In the genomic region with DNA sequence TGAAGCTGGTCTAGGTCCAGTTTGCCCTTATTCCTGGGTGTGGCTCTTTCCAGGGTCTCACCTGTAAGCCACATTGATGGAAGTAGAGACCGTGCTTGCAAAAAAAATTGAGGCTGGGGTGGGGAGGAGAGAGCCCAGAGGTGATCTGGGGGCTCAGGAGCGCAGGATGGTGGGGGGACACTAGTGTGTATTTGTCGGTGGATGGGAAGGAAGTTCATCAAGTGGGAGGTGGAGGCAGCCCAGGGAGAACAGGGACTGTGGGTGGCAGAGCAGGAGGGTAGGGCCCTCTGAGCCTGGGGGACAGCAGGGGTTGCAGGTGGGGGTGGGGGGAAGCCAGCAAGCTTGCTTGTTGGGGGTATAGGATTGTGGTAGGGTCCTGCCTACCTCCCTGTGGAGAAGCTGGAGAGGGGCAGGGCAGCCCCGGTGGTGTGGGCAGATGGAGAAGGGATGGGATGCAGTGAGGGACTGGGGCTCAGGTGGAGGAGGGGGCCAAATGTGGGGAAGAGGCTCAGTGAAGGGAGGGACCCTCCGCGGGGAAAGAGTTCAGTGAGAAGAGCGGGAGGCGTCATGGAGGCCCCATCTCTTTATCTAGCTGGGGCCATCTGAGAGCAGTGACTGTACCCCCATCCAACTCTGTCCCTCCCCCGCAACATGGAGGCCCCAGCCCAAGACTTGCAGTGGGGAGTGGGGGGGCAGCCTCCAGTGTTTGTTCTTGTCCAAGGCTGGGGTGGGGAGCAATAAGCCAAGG, we compare ENCODE assay signal across 28 cellular contexts. TPM values are rescaled to one million over a fixed set of nuclear protein-coding genes. Genes with fewer than 3 reads are reported as not detected.
DNase-seq lines count a peak whose midpoint lies in the region; ATAC-seq and TF ChIP-seq lines count a peak whose summit lies in the region.
"Had no signal": no experiment of that assay in that cellular context is flagged by ENCODE, and none has a peak within 500 bp of the region (broad histone marks: within the 10 kb centered on the region; RNA-seq: fewer than 3 reads in every experiment).

No MANE protein-coding gene starts in this region.

- no peak overlapping the region for H2BK5ac ChIP-seq in neuronal stem cell (ENCODE audit: low read length)

- H3K27me3 ChIP-seq in neuronal stem cell (ENCODE audit: control insufficient read depth in 3 of 3, insufficient read depth in 3 of 3, low read depth in 1 of 3, low read length in 3 of 3) (peaks cover 0 to 24% (median 0%) of the 10 kb centered on the region in 3 experiments), transverse colon (no peaks in the 10 kb centered on the region), body of pancreas (no peaks in the 10 kb centered on the region)
- H3K27me3 ChIP-seq: stomach, upper lobe of left lung had no signal

- TF ChIP-seq CTCF in GM13977 (IDR thresholded peaks at IDR 0.05; ENCODE audit: extremely low read depth, insufficient read depth, missing control alignments) (no peak), coronary artery (IDR thresholded peaks at IDR 0.05) (no peak), transverse colon (IDR thresholded peaks at IDR 0.05) (no peak), body of pancreas (IDR thresholded peaks at IDR 0.05) (no peak)

- H3K27ac ChIP-seq in coronary artery, result peak overlapping the region; percentile 58 to 85
- no peak overlapping the region for H3K27ac ChIP-seq in neuronal stem cell (replicated peaks; ENCODE audit: low read length)
- H3K27ac ChIP-seq in transverse colon, result peak overlapping the region in 3 of 4 donors; percentile 33 to 72 (median 53)
- H3K27ac ChIP-seq in body of pancreas, result no peak overlapping the region
- H3K27ac ChIP-seq: C4-2B, HL-60, PC-9, stomach, upper lobe of left lung, VCaP had no signal

- no peak overlapping the region for H3K4ac ChIP-seq in neuronal stem cell (ENCODE audit: low read length)

- no peaks in the 10 kb centered on the region for H3K4me1 Mint-ChIP-seq in activated naive CD4-positive, alpha-beta T cell treated with anti-CD3 and anti-CD28 coated beads for 36 hours (ENCODE audit: low read depth)

- H3K18ac ChIP-seq in neuronal stem cell (ENCODE audit: low read length), result peak overlapping the region; percentile 66

- H3K9ac ChIP-seq in neuronal stem cell (ENCODE audit: low read depth, low read length, poor library complexity), result peak overlapping the region; percentile 3

- in situ Hi-C loops in GM13977 (cut with MboI; ENCODE audit: low pct_unique_long_range_greater_than_20kb, low sequenced_read_pairs, unreplicated experiment) (no loop called here), transverse colon (cut with MboI; ENCODE audit: low pct_ligation_motif_present in 1 of 4, low pct_unique_long_range_greater_than_20kb in 1 of 4, low sequenced_read_pairs in 3 of 4) (no loop called here)

- H3K4me1 ChIP-seq in neuronal stem cell (ENCODE audit: control insufficient read depth in 2 of 2, insufficient read depth in 1 of 2, low read depth in 1 of 2, low read length in 2 of 2) (peaks cover 4 to 13% of the 10 kb centered on the region in 2 donors), transverse colon (peaks cover 0 to 12% (median 11%) of the 10 kb centered on the region in 4 donors), body of pancreas (no peaks in the 10 kb centered on the region)
- H3K4me1 ChIP-seq: upper lobe of left lung had no signal

- H3K4me3 ChIP-seq in coronary artery, result no peak overlapping the region
- no peak overlapping the region for H3K4me3 ChIP-seq in neuronal stem cell (ENCODE audit: low read length in 2 of 2)
- H3K4me3 ChIP-seq in transverse colon, result no peak overlapping the region
- H3K4me3 ChIP-seq in body of pancreas, result no peak overlapping the region
- H3K4me3 ChIP-seq: lung, PC-9, stomach, upper lobe of left lung had no signal

- no peak for TF ChIP-seq EP300 in transverse colon (IDR thresholded peaks at IDR 0.05; ENCODE audit: low read depth)

- peak; percentile 19 for DNase-seq in GM13977 (ENCODE audit: low spot score)
- no peak for DNase-seq in coronary artery (ENCODE audit: low spot score)
- DNase-seq in neuronal stem cell (ENCODE audit: low spot score), result no peak
- no peak for DNase-seq in transverse colon
- no peak for DNase-seq in stimulated activated naive CD8-positive, alpha-beta T cell treated with anti-CD3 and anti-CD28 coated beads, Interleukin-15, Interleukin-2, amounts not matched to agents 100 U/mL and 50 U/mL, for 24 hours
- DNase-seq in activated naive CD4-positive, alpha-beta T cell treated with anti-CD3 and anti-CD28 coated beads for 36 hours, result no peak
- no peak for DNase-seq in body of pancreas
- DNase-seq: activated CD4-positive, alpha-beta T cell treated with anti-CD3 and anti-CD28 coated beads for 4 hours; activated T-cell treated with anti-CD3 and anti-CD28 coated beads for 4 hours; DND-41; Kasumi-1; NCI-H1694 treated with DMSO at 0.1 percent for 48 hours; NCI-H2171; NCI-H524; NK-92 treated with Interleukin-12 subunit alpha and Interleukin-12 subunit beta, amount 100 ng/mL, for 24 hours; PC-9; SHP77; small intestine; stimulated activated CD8-positive, alpha-beta memory T cell treated with anti-CD3 and anti-CD28 coated beads, Interleukin-4, amount 100 ng/mL, for 48 hours; stomach had no signal

- H3K79me1 ChIP-seq in neuronal stem cell (ENCODE audit: low read depth, low read length), result no peaks in the 10 kb centered on the region

- ATAC-seq in stimulated activated naive CD8-positive, alpha-beta T cell treated with anti-CD3 and anti-CD28 coated beads, Interleukin-15, Interleukin-2, amounts not matched to agents 100 U/mL and 50 U/mL, for 24 hours, result no peak
- no peak for ATAC-seq in HG03280 (IDR thresholded peaks at IDR 0.05; ENCODE audit: unreplicated experiment)
- no peak for ATAC-seq in body of pancreas

- no peaks in the 10 kb centered on the region for H3K27me3 Mint-ChIP-seq in activated naive CD4-positive, alpha-beta T cell treated with anti-CD3 and anti-CD28 coated beads for 36 hours (ENCODE audit: low read depth)

- H3K36me3 ChIP-seq in neuronal stem cell (replicated peaks in 1 of 2; ENCODE audit: control insufficient read depth in 2 of 2, insufficient read depth in 2 of 2, low read length in 2 of 2) (no peaks in the 10 kb centered on the region), transverse colon (no peaks in the 10 kb centered on the region), body of pancreas (replicated peaks in 1 of 2; ENCODE audit: insufficient read depth in 1 of 2, low read depth in 2 of 2) (no peaks in the 10 kb centered on the region)
- H3K36me3 ChIP-seq: stomach, upper lobe of left lung had no signal

- peak overlapping the region; percentile 74 for H2BK15ac ChIP-seq in neuronal stem cell (ENCODE audit: low read length)

- TF ChIP-seq POLR2A in transverse colon (IDR thresholded peaks at IDR 0.05), result no peak
- no peak for TF ChIP-seq POLR2A in body of pancreas (IDR thresholded peaks at IDR 0.05)

- H3K9me3 ChIP-seq in neuronal stem cell (replicated peaks in 1 of 2; ENCODE audit: control insufficient read depth in 2 of 2, insufficient read depth in 1 of 2, low read depth in 1 of 2, low read length in 2 of 2) (no peaks in the 10 kb centered on the region), transverse colon (no peaks in the 10 kb centered on the region), body of pancreas (no peaks in the 10 kb centered on the region)
- H3K9me3 ChIP-seq: stomach, upper lobe of left lung had no signal

- H3K23ac ChIP-seq in neuronal stem cell (ENCODE audit: low read depth, low read length, poor library complexity), result peak overlapping the region; percentile 45

- H3K14ac ChIP-seq in neuronal stem cell (ENCODE audit: low read length), result no peak overlapping the region

- intact Hi-C loops in transverse colon (cut with DNase I; ENCODE audit: low total_unique reads) (no loop called here), body of pancreas (cut with DNase I) (no loop called here)
- intact Hi-C loops in activated naive CD4-positive, alpha-beta T cell treated with anti-CD3 and anti-CD28 coated beads for 36 hours (cut with micrococcal nuclease), result no loop called here

- H3K27ac Mint-ChIP-seq in activated naive CD4-positive, alpha-beta T cell treated with anti-CD3 and anti-CD28 coated beads for 36 hours, result no peak overlapping the region

- no CpG with 5 or more reads among the region's 9 CpGs for WGBS in neuronal stem cell (ENCODE audit: extremely low coverage in 2 of 2, insufficient read length in 2 of 2, insufficient replicate concordance in 1 of 2), 2 donors
- 87 to 90% methylated on average over 2 to 9 of the region's 9 CpGs for WGBS in transverse colon (ENCODE audit: low coverage in 1 of 2), 2 donors
- WGBS in body of pancreas, 2 donors, result 67 to 79% methylated on average over 9 of the region's 9 CpGs

- peak overlapping the region; percentile 3 for H3K4me2 ChIP-seq in neuronal stem cell (ENCODE audit: insufficient read depth, low read length, poor library complexity, severe bottlenecking)
- H3K4me2 ChIP-seq: PC-9 had no signal

- CTCF ChIA-PET in activated naive CD4-positive, alpha-beta T cell treated with anti-CD3 and anti-CD28 coated beads for 36 hours (lab: Charles Lee), result interaction anchor here (1.8 kb wide), 1 partner anchor 57 kb away, joined by 5 read pairs; no protein-coding TSS in a partner anchor

- no peak overlapping the region for H2AFZ ChIP-seq in neuronal stem cell (ENCODE audit: low read length)
- H2AFZ ChIP-seq: PC-9 had no signal

- no peak overlapping the region for H4K91ac ChIP-seq in neuronal stem cell (ENCODE audit: low read depth, low read length, poor library complexity)

- H2AK5ac ChIP-seq in neuronal stem cell (ENCODE audit: low read depth, low read length), result peak overlapping the region; percentile 91

- H3K9me3 Mint-ChIP-seq in activated naive CD4-positive, alpha-beta T cell treated with anti-CD3 and anti-CD28 coated beads for 36 hours, result no peaks in the 10 kb centered on the region

- no peaks in the 10 kb centered on the region for H3K36me3 Mint-ChIP-seq in activated naive CD4-positive, alpha-beta T cell treated with anti-CD3 and anti-CD28 coated beads for 36 hours (ENCODE audit: low read depth)

- H4K8ac ChIP-seq in neuronal stem cell (ENCODE audit: low read depth, low read length), result no peak overlapping the region

- peak overlapping the region; percentile 67 for H2BK120ac ChIP-seq in neuronal stem cell (ENCODE audit: low read depth, low read length)

- peak overlapping the region; percentile 82 for H2BK12ac ChIP-seq in neuronal stem cell (ENCODE audit: low read length)

- H3K4me3 Mint-ChIP-seq in activated naive CD4-positive, alpha-beta T cell treated with anti-CD3 and anti-CD28 coated beads for 36 hours, result no peak overlapping the region

RNA-seq across cellular contexts. Expression of a gene that starts 17.3 kb away (rescaled TPM):
- polyA plus RNA-seq in neuronal stem cell (2013, experiment 1 of 2), result 5.0 TPM
- polyA plus RNA-seq in neuronal stem cell (2013, experiment 2 of 2), result 5.5 TPM
- total RNA-seq in transverse colon (1 to 10 TPM in 2 of 4 donors, not detected in 2; 1.9 to 3.7 TPM), body of pancreas (not detected)
- not detected for total RNA-seq in activated naive CD4-positive, alpha-beta T cell treated with anti-CD3 and anti-CD28 coated beads for 36 hours
- total RNA-seq: cerebellum, pulmonary artery endothelial cell had no signal

RNA-seq across cellular contexts. Expression of a gene that starts 55.6 kb away (rescaled TPM):
- 17.9 TPM for polyA plus RNA-seq in neuronal stem cell (2013, experiment 1 of 2)
- polyA plus RNA-seq in neuronal stem cell (2013, experiment 2 of 2), result 18.4 TPM
- total RNA-seq in transverse colon, result 100 to 1,000 TPM in 2 of 4 donors, 10 to 100 TPM in 2; 13.0 to 210 (median 79.8) TPM
- total RNA-seq in activated naive CD4-positive, alpha-beta T cell treated with anti-CD3 and anti-CD28 coated beads for 36 hours, result 1 to 10 TPM in 1 of 2 experiments, under 1 TPM in 1; 0.95 to 1.7 TPM
- total RNA-seq in body of pancreas, result 10 to 100 TPM; 11.2 to 62.3 TPM

Comparison
In these comparisons a context has a peak if more than half of its experiments do, and no peak if none do; other contexts are left out.
1. H3K27ac ChIP-seq: peak in coronary artery (2 of 2) and transverse colon (3 of 4); none in neuronal stem cell (single experiment) and body of pancreas (0 of 4).
2. RNA of a gene that starts 55.6 kb away (total RNA-seq): 13.0 to 210 TPM in transverse colon and 11.2 to 62.3 TPM in body of pancreas; 0.95 to 1.7 TPM in activated naive CD4-positive, alpha-beta T cell treated with anti-CD3 and anti-CD28 coated beads for 36 hours; every median in the first group is over 4 times any median in the second.